ENCODE assay signal across 21 cellular contexts in genomic region chr6:93829009-93829408, GRCh38.
A peak's percentile ranks its signal among the peaks of the same experiment; 100 is the strongest.
DNase-seq lines count a peak whose midpoint lies in the region; ATAC-seq and TF ChIP-seq lines count a peak whose summit lies in the region.
"Had no signal": no experiment of that assay in that cellular context is flagged by ENCODE, and none has a peak within 500 bp of the region (broad histone marks: within the 10 kb centered on the region; RNA-seq: fewer than 3 reads in every experiment).

No MANE protein-coding gene starts in this region.

- H3K27me3 ChIP-seq in HUES6 (ENCODE audit: control insufficient read depth, insufficient read depth, low read length), result no peaks in the 10 kb centered on the region
- no peaks in the 10 kb centered on the region for H3K27me3 ChIP-seq in iPS-20b (ENCODE audit: insufficient read depth, low read length)
- H3K27me3 ChIP-seq: BE2C had no signal

- peaks cover 45% of the 10 kb centered on the region for H3K36me3 ChIP-seq in HUES6 (ENCODE audit: control insufficient read depth, insufficient read depth, low read length)
- H3K36me3 ChIP-seq in iPS-20b (ENCODE audit: insufficient read depth, low read depth, low read length), result peaks cover 67% of the 10 kb centered on the region
- H3K36me3 ChIP-seq: BE2C had no signal

- H3K9ac ChIP-seq in HUES6 (ENCODE audit: low read length) (no peak overlapping the region), iPS-20b (ENCODE audit: low read depth, low read length) (peak overlapping the region; percentile 66; the same call in 1 of the 2 replicates)
- H3K9ac ChIP-seq: GM23248 had no signal

- H3K4me1 ChIP-seq in HUES6 (ENCODE audit: control insufficient read depth, insufficient read depth, low read length) (peaks cover 15% of the 10 kb centered on the region), iPS-20b (ENCODE audit: insufficient read depth, low read length) (peaks cover 12% of the 10 kb centered on the region)
- H3K4me1 ChIP-seq: BE2C had no signal

- in situ Hi-C loops in G401 (cut with HindIII; ENCODE audit: low sequenced_read_pairs), result no loop called here

- DNase-seq in choroid plexus epithelial cell (ENCODE audit: low read depth) (peak; percentile 10), G401 (ENCODE audit: low spot score) (no peak), RPMI8226 (no peak), superior temporal gyrus (ENCODE audit: extremely low spot score) (no peak)
- DNase-seq: ACHN; BE2C; C1 segment of cervical spinal cord; CD4-positive, CD25-positive, alpha-beta regulatory T cell; CD8-positive, alpha-beta memory T cell; COR-L47; DMS 273 treated with DMSO at 0.1 percent for 48 hours; DMS53; DND-41; EL; GM23248; H7; KG1 had no signal

- no peak for ATAC-seq in HG02870 (IDR thresholded peaks at IDR 0.05; ENCODE audit: unreplicated experiment)

- H3K4me3 ChIP-seq in HUES6 (ENCODE audit: low read depth, low read length) (no peak overlapping the region), choroid plexus epithelial cell (ENCODE audit: low read depth, low read length) (no peak overlapping the region), iPS-20b (ENCODE audit: low read length) (peak overlapping the region; percentile 29; the same call in 1 of the 2 replicates)
- H3K4me3 ChIP-seq: GM23248 had no signal

- H3K9me3 ChIP-seq in HUES6 (ENCODE audit: control insufficient read depth, insufficient read depth, low read depth, low read length) (no peaks in the 10 kb centered on the region), iPS-20b (ENCODE audit: insufficient read depth, low read depth, low read length) (no peaks in the 10 kb centered on the region)
- H3K9me3 ChIP-seq: BE2C had no signal

- no peak for TF ChIP-seq CTCF in choroid plexus epithelial cell (conservative IDR thresholded peaks at IDR 0.05; ENCODE audit: low read depth, low read length)

- peak overlapping the region; percentile 72 for H3K27ac ChIP-seq in HUES6 (ENCODE audit: low read depth, low read length)
- H3K27ac ChIP-seq in iPS-20b (ENCODE audit: low read length), result no peak overlapping the region
- H3K27ac ChIP-seq: GM23248, HL-60 had no signal
